In genomic region chr17:7380855-7381683, GRCh38 we compare ENCODE assay signal across 1 cellular context.
TF ChIP-seq lines count a peak whose summit lies in the region.

TNK1 (plus strand) TSS chr17:7381089; CDS start chr17:7382927, 1,838 bp downstream.

TF ChIP-seq in GM12878, 131 proteins besides CTCF, POLR2A, EP300 and RAD21 (continued from another document):
- TF ChIP-seq SREBF1 (IDR thresholded peaks at IDR 0.05; ENCODE audit: low read length) = no peak
